ENCODE assay signal across 8 cellular contexts in the genomic region with DNA sequence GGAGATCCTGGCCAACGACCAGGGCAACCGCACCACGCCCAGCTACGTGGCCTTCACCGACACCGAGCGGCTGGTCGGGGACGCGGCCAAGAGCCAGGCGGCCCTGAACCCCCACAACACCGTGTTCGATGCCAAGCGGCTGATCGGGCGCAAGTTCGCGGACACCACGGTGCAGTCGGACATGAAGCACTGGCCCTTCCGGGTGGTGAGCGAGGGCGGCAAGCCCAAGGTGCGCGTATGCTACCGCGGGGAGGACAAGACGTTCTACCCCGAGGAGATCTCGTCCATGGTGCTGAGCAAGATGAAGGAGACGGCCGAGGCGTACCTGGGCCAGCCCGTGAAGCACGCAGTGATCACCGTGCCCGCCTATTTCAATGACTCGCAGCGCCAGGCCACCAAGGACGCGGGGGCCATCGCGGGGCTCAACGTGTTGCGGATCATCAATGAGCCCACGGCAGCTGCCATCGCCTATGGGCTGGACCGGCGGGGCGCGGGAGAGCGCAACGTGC. TPM values are rescaled to one million over a fixed set of nuclear protein-coding genes. Genes with fewer than 3 reads are reported as not detected.
DNase-seq lines count a peak whose midpoint lies in the region; ATAC-seq, FAIRE-seq and TF ChIP-seq lines count a peak whose summit lies in the region.
"Not testable (repeated sequence)": the region's sequence is repeated elsewhere in the genome, so short reads cannot be mapped to it uniquely, and the experiment has no call there.

No MANE protein-coding gene starts in this region.

- H4K20me1 ChIP-seq in BLaER1 treated with 17β-estradiol and CSF1 and Interleukin-3, amounts not matched to agents 10 nM and 100 nM; astrocyte (ENCODE audit: insufficient read depth, low read length): not testable (repeated sequence)

- H3K4me1 ChIP-seq in BLaER1 treated with 17β-estradiol and CSF1 and Interleukin-3, amounts not matched to agents 10 nM and 100 nM, result peaks cover 1 to 19% (median 10%) of the 10 kb centered on the region in 10 experiments; a peak in 13 of 20 replicates
- H3K4me1 ChIP-seq in astrocyte (ENCODE audit: insufficient read depth, low read length); mucosa of descending colon (ENCODE audit: low read depth): not testable (repeated sequence)

- not testable (repeated sequence) for H3K27ac ChIP-seq in BLaER1 treated with 17β-estradiol and CSF1 and Interleukin-3, amounts not matched to agents 10 nM and 100 nM; astrocyte (ENCODE audit: low read depth, low read length)

- peak overlapping the region; percentile 68 to 86 (median 78) for H3K4me2 ChIP-seq in BLaER1 treated with 17β-estradiol and CSF1 and Interleukin-3, amounts not matched to agents 10 nM and 100 nM
- H3K4me2 ChIP-seq in astrocyte (ENCODE audit: low read length), result peak overlapping the region; percentile 66

- H3K4me3 Mint-ChIP-seq in astrocyte (ENCODE audit: unreplicated experiment), result peak overlapping the region; percentile 74

- H3K36me3 Mint-ChIP-seq in astrocyte (ENCODE audit: low read depth, unreplicated experiment), result not testable (repeated sequence)

- H3K79me2 ChIP-seq in astrocyte (ENCODE audit: insufficient read depth, low read length), result not testable (repeated sequence)

- H3K36me3 ChIP-seq in BLaER1 treated with 17β-estradiol and CSF1 and Interleukin-3, amounts not matched to agents 10 nM and 100 nM, result peaks cover 0 to 37% (median 0%) of the 10 kb centered on the region in 11 experiments; a peak in 5 of 22 replicates
- H3K36me3 ChIP-seq in astrocyte (ENCODE audit: insufficient read depth, low read length); mucosa of descending colon (ENCODE audit: low read depth): not testable (repeated sequence)

- not testable (repeated sequence) for DNase-seq in astrocyte (ENCODE audit: low read depth); foreskin fibroblast
- peak in 1 of 3 donors; percentile 47 for DNase-seq in mucosa of descending colon
- DNase-seq in stimulated activated CD4-positive, alpha-beta T cell treated with anti-CD3 and anti-CD28 coated beads, Interleukin-4, amount 100 ng/mL, for 1 hour, result peak; percentile 26

- H2AFZ ChIP-seq in astrocyte (ENCODE audit: low read depth, low read length), result peak overlapping the region; percentile 73

- ATAC-seq in GM19438 (IDR thresholded peaks at IDR 0.05; ENCODE audit: low read depth, unreplicated experiment) (peak; percentile 28), HG03066 (IDR thresholded peaks at IDR 0.05; ENCODE audit: low read depth, unreplicated experiment) (peak; percentile 26), SK-N-SH treated with all-trans-retinoic acid at 6 μM for 48 hours (peak; percentile 37), mucosa of descending colon (peak; percentile 60)

- intact Hi-C loops in mucosa of descending colon (cut with DNase I, micrococcal nuclease), result not testable (repeated sequence)

- not testable (repeated sequence) for FAIRE-seq in astrocyte (lab: Jason Lieb, UNC)

- not testable (repeated sequence) for H3K27ac Mint-ChIP-seq in astrocyte (ENCODE audit: unreplicated experiment)

- H3K9me3 Mint-ChIP-seq in astrocyte (ENCODE audit: unreplicated experiment), result not testable (repeated sequence)

- not testable (repeated sequence) for H3K9me3 ChIP-seq in BLaER1 treated with 17β-estradiol and CSF1 and Interleukin-3, amounts not matched to agents 10 nM and 100 nM (replicated peaks in 1 of 11); astrocyte (ENCODE audit: insufficient read depth, low read depth, low read length); mucosa of descending colon

- peak overlapping the region in 1 of 11 experiments; percentile 51; a peak in 3 of 22 replicates for H3K9ac ChIP-seq in BLaER1 treated with 17β-estradiol and CSF1 and Interleukin-3, amounts not matched to agents 10 nM and 100 nM
- not testable (repeated sequence) for H3K9ac ChIP-seq in astrocyte (ENCODE audit: low read length)

- H3K4me1 Mint-ChIP-seq in astrocyte (ENCODE audit: low read depth, unreplicated experiment), result not testable (repeated sequence)

- H3K27me3 ChIP-seq in BLaER1 treated with 17β-estradiol and CSF1 and Interleukin-3, amounts not matched to agents 10 nM and 100 nM, result peaks cover 0 to 20% (median 13%) of the 10 kb centered on the region in 11 experiments; a peak in 20 of 22 replicates
- H3K27me3 ChIP-seq in astrocyte (ENCODE audit: insufficient read depth, low read length), result not testable (repeated sequence)

- peaks cover 16% of the 10 kb centered on the region for H3K27me3 Mint-ChIP-seq in astrocyte (ENCODE audit: low read depth, unreplicated experiment)

- H3K4me3 ChIP-seq in BLaER1 treated with 17β-estradiol and CSF1 and Interleukin-3, amounts not matched to agents 10 nM and 100 nM, result peak overlapping the region; percentile 49 to 79 (median 68)
- H3K4me3 ChIP-seq in astrocyte (ENCODE audit: insufficient read depth, low read depth, low read length) (peak overlapping the region; percentile 42), foreskin fibroblast (ENCODE audit: low read depth in 1 of 2, low read length in 2 of 2) (peak overlapping the region; percentile 12 to 47)
- not testable (repeated sequence) for H3K4me3 ChIP-seq in mucosa of descending colon

- not testable (repeated sequence) for TF ChIP-seq CTCF in astrocyte (IDR thresholded peaks at IDR 0.05; ENCODE audit: insufficient read depth, low read depth, low read length); foreskin fibroblast (IDR thresholded peaks at IDR 0.05; ENCODE audit: low read depth, low read length); mucosa of descending colon (IDR thresholded peaks at IDR 0.05)

RNA-seq across cellular contexts. Expression of a gene that starts 0.5 kb away (rescaled TPM):
- total RNA-seq in astrocyte (0.65 and 0.68 TPM in 2 replicates), mucosa of descending colon (1 to 10 TPM in 2 of 3 donors, under 1 TPM in 1; 0.61 to 2.0 (median 1.8) TPM)

RNA-seq across cellular contexts. Expression of a gene that starts 19.5 kb away (rescaled TPM):
- not detected in 2 replicates for total RNA-seq in astrocyte
- total RNA-seq in mucosa of descending colon, result 10 to 100 TPM in 2 of 3 donors, 1 to 10 TPM in 1; 7.7 to 25.0 (median 23.7) TPM

RNA-seq across cellular contexts. Expression of a gene that starts 24.8 kb away (rescaled TPM):
- total RNA-seq in astrocyte (not detected in 2 replicates), mucosa of descending colon (10 to 100 TPM in 2 of 3 donors, 1 to 10 TPM in 1; 1.1 to 23.1 (median 19.8) TPM)
